ENCODE assay signal across 17 cellular contexts in genomic region chr14:75609606-75610476, GRCh38. TPM values are rescaled to one million over a fixed set of nuclear protein-coding genes. Genes with fewer than 3 reads are reported as not detected.
DNase-seq lines count a peak whose midpoint lies in the region; ATAC-seq, FAIRE-seq and TF ChIP-seq lines count a peak whose summit lies in the region.
"Had no signal": no experiment of that assay in that cellular context is flagged by ENCODE, and none has a peak within 500 bp of the region (broad histone marks: within the 10 kb centered on the region; RNA-seq: fewer than 3 reads in every experiment).

No MANE protein-coding gene starts in this region.

- no peak overlapping the region for H3K27ac Mint-ChIP-seq in effector memory CD8-positive, alpha-beta T cell
- H3K27ac Mint-ChIP-seq: CD8-positive, alpha-beta memory T cell; HFFc6 had no signal

- H3K9me3 ChIP-seq in liver (ENCODE audit: control insufficient read depth in 4 of 4, low read length in 3 of 4) (peaks cover 0 to 3% (median 1%) of the 10 kb centered on the region in 4 donors), HepG2 (ENCODE audit: low read length) (no peaks in the 10 kb centered on the region), heart left ventricle (no peaks in the 10 kb centered on the region), upper lobe of left lung (peaks cover 0 to 8% (median 0%) of the 10 kb centered on the region in 4 donors)

- in situ Hi-C loops in HepG2 (cut with HindIII; ENCODE audit: extremely low pct_ligation_motif_present, low pct_unique_long_range_greater_than_20kb), result no loop called here

- no peak overlapping the region for H3K4me2 ChIP-seq in HepG2 (ENCODE audit: low read depth, low read length)
- H3K4me2 ChIP-seq: A549 had no signal

- peaks cover 0 to 8% of the 10 kb centered on the region in 2 donors for H3K27me3 Mint-ChIP-seq in effector memory CD8-positive, alpha-beta T cell
- H3K27me3 Mint-ChIP-seq: CD8-positive, alpha-beta memory T cell had no signal

- no peaks in the 10 kb centered on the region for H3K79me2 ChIP-seq in HepG2 (ENCODE audit: insufficient read depth, low read length)

- TF ChIP-seq CTCF in liver (IDR thresholded peaks at IDR 0.05; ENCODE audit: low read depth, low read length, missing input control) (no peak), HepG2 (CRISPR knock-in tag; IDR thresholded peaks at IDR 0.05) (no peak), heart left ventricle (IDR thresholded peaks at IDR 0.05) (no peak), upper lobe of left lung (IDR thresholded peaks at IDR 0.05) (no peak), GM10266 (IDR thresholded peaks at IDR 0.05; ENCODE audit: control insufficient read depth, insufficient read depth, low read depth, missing control alignments) (no peak)

- H3K36me3 ChIP-seq in liver (ENCODE audit: control insufficient read depth in 4 of 4, insufficient read depth in 3 of 4, low read depth in 1 of 4, low read length in 3 of 4) (peaks cover 0 to 3% (median 0%) of the 10 kb centered on the region in 4 donors), HepG2 (replicated peaks in 1 of 2; ENCODE audit: control insufficient read depth in 1 of 2, insufficient read depth in 2 of 2, low read length in 2 of 2) (peaks cover 0 to 1% of the 10 kb centered on the region in 2 experiments; a peak in 1 of 5 replicates), heart left ventricle (no peaks in the 10 kb centered on the region), upper lobe of left lung (no peaks in the 10 kb centered on the region)

- DNase-seq in HepG2 (ENCODE audit: low spot score), result no peak
- DNase-seq in heart left ventricle, result peak in 2 of 5 donors; percentile 19 to 31
- DNase-seq in pons (ENCODE audit: low spot score), result peak; percentile 43
- peak in 1 of 2 donors; percentile 68 for DNase-seq in upper lobe of left lung
- no peak for DNase-seq in GM10266 (ENCODE audit: extremely low spot score)
- no peak for DNase-seq in effector memory CD8-positive, alpha-beta T cell
- DNase-seq: activated CD4-positive, alpha-beta T cell treated with anti-CD3 and anti-CD28 coated beads, Interleukin-2, amount 50 U/mL, for 48 hours; CD8-positive, alpha-beta memory T cell; EL; HFFc6; NCI-H1694; NCI-H446 treated with DMSO at 0.1 percent for 48 hours had no signal

- no peaks in the 10 kb centered on the region for H3K27me3 ChIP-seq in liver (ENCODE audit: control insufficient read depth in 4 of 4, insufficient read depth in 4 of 4, low read length in 3 of 4)
- H3K27me3 ChIP-seq in HepG2 (ENCODE audit: control insufficient read depth in 1 of 2, insufficient read depth in 2 of 2, low read length in 2 of 2), result no peaks in the 10 kb centered on the region
- no peaks in the 10 kb centered on the region for H3K27me3 ChIP-seq in heart left ventricle
- H3K27me3 ChIP-seq in upper lobe of left lung, result no peaks in the 10 kb centered on the region

- intact Hi-C loops in HepG2 (cut with micrococcal nuclease; ENCODE audit: unreplicated experiment), result no loop called here
- intact Hi-C loops in heart left ventricle (cut with DNase I), result no loop called here

- ATAC-seq in HepG2, result no peak
- peak; percentile 40 to 64 (median 48) for ATAC-seq in heart left ventricle
- peak; percentile 63 to 72 for ATAC-seq in upper lobe of left lung (ENCODE audit: low FRiP score in 2 of 2)
- ATAC-seq in GM21529 (IDR thresholded peaks at IDR 0.05; ENCODE audit: unreplicated experiment), result no peak
- no peak for ATAC-seq in effector memory CD8-positive, alpha-beta T cell (replicated peaks)
- ATAC-seq: A549 had no signal

- no peaks in the 10 kb centered on the region for H4K20me1 ChIP-seq in HepG2 (ENCODE audit: insufficient read depth, low read length)

- no TSS peak for BruUV-seq in HepG2 (replicated peaks; lab: Mats Ljungman, UMichigan)

- no peak overlapping the region for H2AFZ ChIP-seq in HepG2 (ENCODE audit: low read length)

- 84% methylated on average over 9 of the region's 9 CpGs for WGBS in liver
- WGBS in HepG2 (ENCODE audit: low lambda C conversion rate), result 95% methylated on average over 8 of the region's 9 CpGs
- 58 to 73% (median 66%) methylated on average over 9 of the region's 9 CpGs for WGBS in heart left ventricle, 4 donors
- whole genome bisulfite sequencing in upper lobe of left lung, 2 donors, result 68 to 70% methylated on average over 7 to 9 of the region's 9 CpGs

- H3K4me3 ChIP-seq in liver (ENCODE audit: low read depth in 1 of 3, low read length in 3 of 3) (no peak overlapping the region), HepG2 (replicated peaks in 1 of 3; ENCODE audit: insufficient read depth in 1 of 3, low read depth in 2 of 3, low read length in 3 of 3) (no peak overlapping the region), heart left ventricle (no peak overlapping the region), upper lobe of left lung (no peak overlapping the region)
- H3K4me3 ChIP-seq: A549, coronary artery had no signal

- H3K36me3 Mint-ChIP-seq in effector memory CD8-positive, alpha-beta T cell (ENCODE audit: insufficient read depth), result no peaks in the 10 kb centered on the region

- TF ChIP-seq RAD21 in liver (IDR thresholded peaks at IDR 0.05), result no peak
- no peak for TF ChIP-seq RAD21 in HepG2 (CRISPR knock-in tag; IDR thresholded peaks at IDR 0.05)

- H3K4me3 Mint-ChIP-seq in effector memory CD8-positive, alpha-beta T cell, result no peak overlapping the region
- H3K4me3 Mint-ChIP-seq: CD8-positive, alpha-beta memory T cell; HFFc6 had no signal

- no peaks in the 10 kb centered on the region for H3K4me1 ChIP-seq in liver (ENCODE audit: control insufficient read depth in 4 of 4, insufficient read depth in 4 of 4, low read length in 3 of 4)
- peaks cover 51% of the 10 kb centered on the region for H3K4me1 ChIP-seq in HepG2 (ENCODE audit: insufficient read depth, low read length)
- H3K4me1 ChIP-seq in heart left ventricle, result peaks cover 0 to 92% (median 20%) of the 10 kb centered on the region in 12 donors
- H3K4me1 ChIP-seq in upper lobe of left lung, result peaks cover 6 to 36% (median 26%) of the 10 kb centered on the region in 4 donors

- no peaks in the 10 kb centered on the region for H3K4me1 Mint-ChIP-seq in effector memory CD8-positive, alpha-beta T cell (ENCODE audit: low read depth in 2 of 2)
- H3K4me1 Mint-ChIP-seq: CD8-positive, alpha-beta memory T cell had no signal

- CTCF ChIA-PET in HepG2 (lab: Yijun Ruan, JAX; ENCODE audit: low intra/inter-chr PET ratio, low total read pairs), result no interaction called here

- FAIRE-seq in HepG2 (lab: Jason Lieb, UNC), result no peak
- FAIRE-seq: A549 had no signal

- POLR2A ChIA-PET in HepG2 (lab: Yijun Ruan, JAX), result no interaction called here

- H3K9ac ChIP-seq in liver (ENCODE audit: low read depth in 1 of 2, low read length in 2 of 2) (no peak overlapping the region), HepG2 (ENCODE audit: insufficient read depth, low read depth, low read length) (no peak overlapping the region)

- peaks cover 0 to 3% of the 10 kb centered on the region in 2 donors for H3K9me3 Mint-ChIP-seq in effector memory CD8-positive, alpha-beta T cell

- H3K27ac ChIP-seq in liver (ENCODE audit: low read depth in 1 of 2, low read length in 2 of 2) (no peak overlapping the region), HepG2 (ENCODE audit: extremely low read length, insufficient read depth, low read length) (no peak overlapping the region), heart left ventricle (peak overlapping the region in 2 of 12 donors; percentile 1 to 85), upper lobe of left lung (peak overlapping the region in 3 of 4 donors; percentile 68 to 76 (median 69))
- H3K27ac ChIP-seq: A549, HL-60 had no signal

- TF ChIP-seq POLR2A in HepG2 (IDR thresholded peaks at IDR 0.05; ENCODE audit: insufficient read depth in 1 of 2, low read depth in 2 of 2, low read length in 2 of 2) (no peak), heart left ventricle (IDR thresholded peaks at IDR 0.05) (no peak), upper lobe of left lung (IDR thresholded peaks at IDR 0.05) (peak in 1 of 4 donors; percentile 51)

- no peak for TF ChIP-seq EP300 in HepG2 (IDR thresholded peaks at IDR 0.05; ENCODE audit: low read depth in 2 of 2, low read length in 2 of 2)
- TF ChIP-seq EP300 in HepG2 (CRISPR knock-in tag; IDR thresholded peaks at IDR 0.05; ENCODE audit: borderline replicate concordance), result no peak
- peak; percentile 57 to 89 (median 76) for TF ChIP-seq EP300 in upper lobe of left lung (IDR thresholded peaks at IDR 0.05)

RNA-seq across cellular contexts. Expression of gene FLVCR2, which starts 31.4 kb away (rescaled TPM):
- 10 to 100 TPM in 1 of 2 donors, 1 to 10 TPM in 1; 8.7 to 13.1 TPM for total RNA-seq in liver
- 10 to 100 TPM; 10.4 to 12.3 TPM for polyA plus RNA-seq in liver
- 5.5 and 9.9 TPM in 2 replicates for total RNA-seq in HepG2 (2016; rRNA removed; fragmentation: Illumina TruSeq; extraction: Trizol)
- 7.3 and 7.4 TPM in 2 replicates for total RNA-seq in HepG2 (2016; cell fraction: cytosol; rRNA removed; fragmentation: Illumina TruSeq; extraction: Trizol; ENCODE audit: low read depth)
- total RNA-seq in HepG2 (2016; cell fraction: insoluble cytoplasmic fraction; rRNA removed; fragmentation: Illumina TruSeq; extraction: Trizol), result 5.0 and 9.9 TPM in 2 replicates
- total RNA-seq in HepG2 (2016; cell fraction: membrane; rRNA removed; fragmentation: Illumina TruSeq; extraction: Trizol), result 4.0 TPM in 2 replicates
- total RNA-seq in HepG2 (2016; cell fraction: nucleus; rRNA removed; fragmentation: Illumina TruSeq; extraction: Trizol), result 10.9 and 16.4 TPM in 2 replicates
- 10.5 and 10.8 TPM in 2 replicates for polyA plus RNA-seq in HepG2 (2011; rRNA removed)
- polyA plus RNA-seq in HepG2 (2011; cell fraction: cytosol; rRNA removed), result 7.4 and 9.1 TPM in 2 replicates
- 8.0 and 8.1 TPM in 2 replicates for polyA plus RNA-seq in HepG2 (2011; cell fraction: nucleus; rRNA removed)
- 5.6 and 6.4 TPM in 2 replicates for polyA plus RNA-seq in HepG2 (2012)
- 0.65 and 1.3 TPM in 2 replicates for polyA plus RNA-seq in HepG2 (2016; cell fraction: cytosol; fragmentation: Illumina TruSeq; extraction: Trizol; ENCODE audit: low read depth)
- polyA plus RNA-seq in HepG2 (2016; cell fraction: insoluble cytoplasmic fraction; fragmentation: Illumina TruSeq; extraction: Trizol; ENCODE audit: low read depth), result 4.2 and 5.4 TPM in 2 replicates
- polyA plus RNA-seq in HepG2 (2016; cell fraction: membrane; fragmentation: Illumina TruSeq; extraction: Trizol; ENCODE audit: low read depth), result 1.6 and 1.8 TPM in 2 replicates
- polyA plus RNA-seq in HepG2 (2016; cell fraction: nucleus; fragmentation: Illumina TruSeq; extraction: Trizol; ENCODE audit: insufficient read depth, low read depth), result 10.5 and 14.8 TPM in 2 replicates
- 13.9 and 28.4 TPM in 2 replicates for polyA minus RNA-seq in HepG2 (2011; rRNA and poly(A)+ RNA removed; ENCODE audit: low replicate concordance)
- polyA minus RNA-seq in HepG2 (2011; cell fraction: cytosol; rRNA and poly(A)+ RNA removed), result 9.8 and 11.6 TPM in 2 replicates
- 15.9 and 16.5 TPM in 2 replicates for polyA minus RNA-seq in HepG2 (2011; cell fraction: nucleus; rRNA and poly(A)+ RNA removed)
- total RNA-seq in heart left ventricle, result 10 to 100 TPM in 1 of 9 donors, 1 to 10 TPM in 8; 1.2 to 11.7 (median 1.6) TPM
- 1 to 10 TPM in 1 of 2 donors, under 1 TPM in 1; 0.50 to 3.1 TPM for polyA plus RNA-seq in heart left ventricle
- total RNA-seq in upper lobe of left lung, result 10 to 100 TPM; 19.4 to 41.3 (median 31.8) TPM

RNA-seq across cellular contexts. Expression of gene ERG28, which starts 50.8 kb away (rescaled TPM):
- total RNA-seq in liver, result 10 to 100 TPM; 17.1 to 17.6 TPM
- polyA plus RNA-seq in liver, result 10 to 100 TPM; 40.9 to 43.5 TPM
- 21.5 and 27.3 TPM in 2 replicates for total RNA-seq in HepG2 (2016; rRNA removed; fragmentation: Illumina TruSeq; extraction: Trizol)
- 16.0 and 22.3 TPM in 2 replicates for total RNA-seq in HepG2 (2016; cell fraction: cytosol; rRNA removed; fragmentation: Illumina TruSeq; extraction: Trizol; ENCODE audit: low read depth)
- 21.0 and 26.7 TPM in 2 replicates for total RNA-seq in HepG2 (2016; cell fraction: insoluble cytoplasmic fraction; rRNA removed; fragmentation: Illumina TruSeq; extraction: Trizol)
- total RNA-seq in HepG2 (2016; cell fraction: membrane; rRNA removed; fragmentation: Illumina TruSeq; extraction: Trizol), result 22.9 and 30.8 TPM in 2 replicates
- 20.8 and 22.6 TPM in 2 replicates for total RNA-seq in HepG2 (2016; cell fraction: nucleus; rRNA removed; fragmentation: Illumina TruSeq; extraction: Trizol)
- 32.3 and 34.7 TPM in 2 replicates for polyA plus RNA-seq in HepG2 (2011; rRNA removed)
- 26.1 and 37.7 TPM in 2 replicates for polyA plus RNA-seq in HepG2 (2011; cell fraction: cytosol; rRNA removed)
- 5.1 and 9.0 TPM in 2 replicates for polyA plus RNA-seq in HepG2 (2011; cell fraction: nucleus; rRNA removed)
- polyA plus RNA-seq in HepG2 (2012), result 25.0 and 31.3 TPM in 2 replicates
- 30.9 and 48.9 TPM in 2 replicates for polyA plus RNA-seq in HepG2 (2016; cell fraction: cytosol; fragmentation: Illumina TruSeq; extraction: Trizol; ENCODE audit: low read depth)
- polyA plus RNA-seq in HepG2 (2016; cell fraction: insoluble cytoplasmic fraction; fragmentation: Illumina TruSeq; extraction: Trizol; ENCODE audit: low read depth), result 45.2 and 45.6 TPM in 2 replicates
- 42.1 and 53.5 TPM in 2 replicates for polyA plus RNA-seq in HepG2 (2016; cell fraction: membrane; fragmentation: Illumina TruSeq; extraction: Trizol; ENCODE audit: low read depth)
- 59.5 and 64.5 TPM in 2 replicates for polyA plus RNA-seq in HepG2 (2016; cell fraction: nucleus; fragmentation: Illumina TruSeq; extraction: Trizol; ENCODE audit: insufficient read depth, low read depth)
- polyA minus RNA-seq in HepG2 (2011; rRNA and poly(A)+ RNA removed; ENCODE audit: low replicate concordance), result 20.1 and 27.6 TPM in 2 replicates
- polyA minus RNA-seq in HepG2 (2011; cell fraction: cytosol; rRNA and poly(A)+ RNA removed), result 7.5 and 9.6 TPM in 2 replicates
- polyA minus RNA-seq in HepG2 (2011; cell fraction: nucleus; rRNA and poly(A)+ RNA removed), result 7.2 and 9.6 TPM in 2 replicates
- 1 to 10 TPM; 5.7 to 9.2 (median 7.4) TPM for total RNA-seq in heart left ventricle
- polyA plus RNA-seq in heart left ventricle, result 10 to 100 TPM; 10.2 to 15.1 TPM
- total RNA-seq in upper lobe of left lung, result 10 to 100 TPM in 5 of 6 donors, 1 to 10 TPM in 1; 6.3 to 36.0 (median 17.3) TPM

RNA-seq across cellular contexts. Expression of gene TTLL5, which starts 51.2 kb away (rescaled TPM):
- total RNA-seq in liver, result 10 to 100 TPM; 14.0 to 14.2 TPM
- polyA plus RNA-seq in liver, result 1 to 10 TPM; 4.3 to 5.7 TPM
- 18.8 and 22.0 TPM in 2 replicates for total RNA-seq in HepG2 (2016; rRNA removed; fragmentation: Illumina TruSeq; extraction: Trizol)
- total RNA-seq in HepG2 (2016; cell fraction: cytosol; rRNA removed; fragmentation: Illumina TruSeq; extraction: Trizol; ENCODE audit: low read depth), result 11.0 and 13.0 TPM in 2 replicates
- 18.4 and 19.9 TPM in 2 replicates for total RNA-seq in HepG2 (2016; cell fraction: insoluble cytoplasmic fraction; rRNA removed; fragmentation: Illumina TruSeq; extraction: Trizol)
- 15.7 and 19.1 TPM in 2 replicates for total RNA-seq in HepG2 (2016; cell fraction: membrane; rRNA removed; fragmentation: Illumina TruSeq; extraction: Trizol)
- 48.7 and 50.9 TPM in 2 replicates for total RNA-seq in HepG2 (2016; cell fraction: nucleus; rRNA removed; fragmentation: Illumina TruSeq; extraction: Trizol)
- polyA plus RNA-seq in HepG2 (2011; rRNA removed), result 9.5 and 11.8 TPM in 2 replicates
- 7.3 and 8.3 TPM in 2 replicates for polyA plus RNA-seq in HepG2 (2011; cell fraction: cytosol; rRNA removed)
- 11.3 and 11.7 TPM in 2 replicates for polyA plus RNA-seq in HepG2 (2011; cell fraction: nucleus; rRNA removed)
- 10.1 and 11.0 TPM in 2 replicates for polyA plus RNA-seq in HepG2 (2012)
- 5.1 and 5.9 TPM in 2 replicates for polyA plus RNA-seq in HepG2 (2016; cell fraction: cytosol; fragmentation: Illumina TruSeq; extraction: Trizol; ENCODE audit: low read depth)
- 23.6 and 26.9 TPM in 2 replicates for polyA plus RNA-seq in HepG2 (2016; cell fraction: insoluble cytoplasmic fraction; fragmentation: Illumina TruSeq; extraction: Trizol; ENCODE audit: low read depth)
- 15.3 and 15.6 TPM in 2 replicates for polyA plus RNA-seq in HepG2 (2016; cell fraction: membrane; fragmentation: Illumina TruSeq; extraction: Trizol; ENCODE audit: low read depth)
- 18.3 and 22.1 TPM in 2 replicates for polyA plus RNA-seq in HepG2 (2016; cell fraction: nucleus; fragmentation: Illumina TruSeq; extraction: Trizol; ENCODE audit: insufficient read depth, low read depth)
- polyA minus RNA-seq in HepG2 (2011; rRNA and poly(A)+ RNA removed; ENCODE audit: low replicate concordance), result 29.7 and 74.9 TPM in 2 replicates
- polyA minus RNA-seq in HepG2 (2011; cell fraction: cytosol; rRNA and poly(A)+ RNA removed), result 13.5 and 18.4 TPM in 2 replicates
- 88.6 and 109 TPM in 2 replicates for polyA minus RNA-seq in HepG2 (2011; cell fraction: nucleus; rRNA and poly(A)+ RNA removed)
- total RNA-seq in heart left ventricle, result 10 to 100 TPM; 13.8 to 24.6 (median 18.2) TPM
- 10 to 100 TPM in 1 of 2 donors, 1 to 10 TPM in 1; 6.2 to 12.7 TPM for polyA plus RNA-seq in heart left ventricle
- 10 to 100 TPM; 24.5 to 85.9 (median 33.5) TPM for total RNA-seq in upper lobe of left lung

Comparison
In these comparisons a context has a peak if more than half of its experiments do, and no peak if none do; other contexts are left out.
1. H3K27ac ChIP-seq: peak in upper lobe of left lung (3 of 4); none in liver (0 of 2) and HepG2 (single experiment).
2. ATAC-seq: peak in heart left ventricle (4 of 4) and upper lobe of left lung (2 of 2); none in HepG2 (single experiment), GM21529 (single experiment) and effector memory CD8-positive, alpha-beta T cell (single experiment).